11 cellular contexts compared by ENCODE assay signal in genomic region chr12:108257610-108258106, GRCh38.
"Had no signal": no experiment of that assay in that cellular context is flagged by ENCODE, and none has a peak within 500 bp of the region (broad histone marks: within the 10 kb centered on the region; RNA-seq: fewer than 3 reads in every experiment).

No MANE protein-coding gene starts in this region.

- FAIRE-seq: H1, H54 had no signal

- H2AFZ ChIP-seq: GM23248, GM23338 had no signal

- H3K4me1 ChIP-seq: HAP-1 had no signal

- H3K27ac Mint-ChIP-seq: GM23338, H9, HFFc6 had no signal

- H3K36me3 ChIP-seq: HAP-1 had no signal

- H3K4me3 ChIP-seq: GM23248, GM23338, HAP-1 had no signal

- H3K27ac ChIP-seq: GM23248 had no signal

- H3K4me2 ChIP-seq: GM23338 had no signal

- H3K9me3 ChIP-seq: HAP-1 had no signal

- H3K4me3 Mint-ChIP-seq: GM23338, H9, HFFc6 had no signal

- ATAC-seq: GM23338, HCT116 had no signal

- H3K9ac ChIP-seq: GM23248 had no signal

- DNase-seq: GM23248, GOT3, H7, H9, HCEC 1CT, HFFc6 had no signal
